ENCODE assay signal across 16 cellular contexts in genomic region chr2:236626391-236627150, GRCh38.
"Had no signal": no experiment of that assay in that cellular context is flagged by ENCODE, and none has a peak within 500 bp of the region (broad histone marks: within the 10 kb centered on the region; RNA-seq: fewer than 3 reads in every experiment).

No MANE protein-coding gene starts in this region.

- DNase-seq: activated CD4-positive, alpha-beta T cell treated with anti-CD3 and anti-CD28 coated beads for 36 hours; activated CD8-positive, alpha-beta T cell treated with anti-CD3 and anti-CD28 coated beads, Interleukin-2, amount 10 ng/mL, durations not matched to agents 7 days and 5 days; activated naive CD4-positive, alpha-beta T cell treated with anti-CD3 and anti-CD28 coated beads for 36 hours; central memory CD4-positive, alpha-beta T cell; cortex of kidney; effector CD8-positive, alpha-beta T cell; naive thymus-derived CD8-positive, alpha-beta T cell; stimulated activated CD4-positive, alpha-beta T cell treated with anti-CD3 and anti-CD28 coated beads, Interleukin-4, amount 100 ng/mL, for 1 hour; stimulated activated CD8-positive, alpha-beta memory T cell treated with anti-CD3 and anti-CD28 coated beads, Interleukin-4, amount 100 ng/mL, for 48 hours; stimulated activated naive CD8-positive, alpha-beta T cell treated with anti-CD3 and anti-CD28 coated beads, Interleukin-15, Interleukin-2, amounts not matched to agents 100 U/mL and 50 U/mL, for 24 hours; SW 1271; testis had no signal

- H3K27ac ChIP-seq: hepatocyte, prostate gland, testis, VCaP had no signal

- H3K4me3 Mint-ChIP-seq: activated CD4-positive, alpha-beta T cell treated with anti-CD3 and anti-CD28 coated beads for 36 hours; activated CD8-positive, alpha-beta T cell treated with anti-CD3 and anti-CD28 coated beads, Interleukin-2, amount 10 ng/mL, durations not matched to agents 7 days and 5 days; activated naive CD4-positive, alpha-beta T cell treated with anti-CD3 and anti-CD28 coated beads for 36 hours; activated T-helper 1 cell treated with anti-CD3 and anti-CD28 coated beads, Interleukin-12 subunit alpha, Interleukin-12 subunit beta, Interleukin-2, Interleukin-4 antibody, amounts not matched to agents 30 ng/mL and 10 ng/mL and 1 ng/mL, durations not matched to agents 14 hours and 24 hours and 36 hours; naive thymus-derived CD8-positive, alpha-beta T cell had no signal

- H3K27ac Mint-ChIP-seq: activated CD4-positive, alpha-beta T cell treated with anti-CD3 and anti-CD28 coated beads for 36 hours; activated CD8-positive, alpha-beta T cell treated with anti-CD3 and anti-CD28 coated beads, Interleukin-2, amount 10 ng/mL, durations not matched to agents 7 days and 5 days; activated naive CD4-positive, alpha-beta T cell treated with anti-CD3 and anti-CD28 coated beads for 36 hours; activated T-helper 1 cell treated with anti-CD3 and anti-CD28 coated beads, Interleukin-12 subunit alpha, Interleukin-12 subunit beta, Interleukin-2, Interleukin-4 antibody, amounts not matched to agents 30 ng/mL and 10 ng/mL and 1 ng/mL, durations not matched to agents 14 hours and 24 hours and 36 hours had no signal

- H3K27me3 Mint-ChIP-seq: activated CD4-positive, alpha-beta T cell treated with anti-CD3 and anti-CD28 coated beads for 36 hours; naive thymus-derived CD8-positive, alpha-beta T cell had no signal

- H3K27me3 ChIP-seq: hepatocyte, testis had no signal

- H3K36me3 ChIP-seq: prostate gland had no signal

- H3K9me3 ChIP-seq: prostate gland, testis had no signal

- H3K36me3 Mint-ChIP-seq: naive thymus-derived CD8-positive, alpha-beta T cell had no signal

- H3K4me3 ChIP-seq: hepatocyte, prostate gland, testis had no signal

- H3K4me1 ChIP-seq: prostate gland had no signal

- H3K9me3 Mint-ChIP-seq: activated naive CD4-positive, alpha-beta T cell treated with anti-CD3 and anti-CD28 coated beads for 36 hours; activated T-helper 1 cell treated with anti-CD3 and anti-CD28 coated beads, Interleukin-12 subunit alpha, Interleukin-12 subunit beta, Interleukin-2, Interleukin-4 antibody, amounts not matched to agents 30 ng/mL and 10 ng/mL and 1 ng/mL, durations not matched to agents 14 hours and 24 hours and 36 hours; naive thymus-derived CD8-positive, alpha-beta T cell had no signal

- ATAC-seq: activated CD4-positive, alpha-beta T cell treated with anti-CD3 and anti-CD28 coated beads for 36 hours; activated CD8-positive, alpha-beta T cell treated with anti-CD3 and anti-CD28 coated beads, Interleukin-2, amount 10 ng/mL, durations not matched to agents 7 days and 5 days; naive thymus-derived CD8-positive, alpha-beta T cell; stimulated activated naive CD8-positive, alpha-beta T cell treated with anti-CD3 and anti-CD28 coated beads, Interleukin-15, Interleukin-2, amounts not matched to agents 100 U/mL and 50 U/mL, for 24 hours had no signal

- H3K4me1 Mint-ChIP-seq: activated CD4-positive, alpha-beta T cell treated with anti-CD3 and anti-CD28 coated beads for 36 hours had no signal
